9 cellular contexts compared by ENCODE assay signal in the genomic region with DNA sequence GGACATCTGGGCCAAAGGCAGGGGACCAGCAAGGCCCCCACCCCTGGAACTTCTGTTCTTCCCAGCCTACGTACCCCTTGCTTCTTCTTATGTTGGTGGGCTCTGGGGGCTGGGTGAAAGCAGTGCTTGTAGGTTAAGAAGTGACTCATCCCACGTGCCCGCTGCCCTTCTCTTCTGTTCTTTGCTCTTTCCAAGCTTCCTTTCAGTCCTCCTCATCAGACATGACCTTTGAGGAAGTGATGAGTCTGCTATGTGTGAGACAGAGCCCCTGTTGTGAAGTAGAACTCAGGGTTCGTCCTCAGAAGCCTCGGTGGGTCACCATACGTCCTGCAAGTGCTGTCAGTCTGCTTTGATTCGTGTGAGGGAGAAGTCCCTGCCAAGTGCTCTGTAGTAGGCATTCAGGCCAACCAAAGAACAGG. TPM values are rescaled to one million over a fixed set of nuclear protein-coding genes. Genes with fewer than 3 reads are reported as not detected.
A peak's percentile ranks its signal among the peaks of the same experiment; 100 is the strongest.
DNase-seq lines count a peak whose midpoint lies in the region; TF ChIP-seq lines count a peak whose summit lies in the region.
"Had no signal": no experiment of that assay in that cellular context is flagged by ENCODE, and none has a peak within 500 bp of the region (broad histone marks: within the 10 kb centered on the region; RNA-seq: fewer than 3 reads in every experiment).

No MANE protein-coding gene starts in this region.

- TF ChIP-seq CTCF in type B pancreatic cell (conservative IDR thresholded peaks at IDR 0.05) = no peak

- peak overlapping the region; percentile 71 for H3K27ac Mint-ChIP-seq in activated naive CD4-positive, alpha-beta T cell treated with anti-CD3 and anti-CD28 coated beads, Interleukin-2, amount 50 U/mL, for 24 hours
- H3K27ac Mint-ChIP-seq in type B pancreatic cell = peak overlapping the region; percentile 7

- H3K9me3 Mint-ChIP-seq in activated naive CD4-positive, alpha-beta T cell treated with anti-CD3 and anti-CD28 coated beads, Interleukin-2, amount 50 U/mL, for 24 hours = no peaks in the 10 kb centered on the region
- no peaks in the 10 kb centered on the region for H3K9me3 Mint-ChIP-seq in type B pancreatic cell

- peak overlapping the region; percentile 24 for H3K4me3 Mint-ChIP-seq in activated naive CD4-positive, alpha-beta T cell treated with anti-CD3 and anti-CD28 coated beads, Interleukin-2, amount 50 U/mL, for 24 hours
- no peak overlapping the region for H3K4me3 Mint-ChIP-seq in type B pancreatic cell

- no peak for DNase-seq in activated naive CD4-positive, alpha-beta T cell (lab: John Stamatoyannopoulos, UW)
- peak; percentile 42 to 57 for DNase-seq in activated T-cell treated with anti-CD3 and anti-CD28 coated beads, Interleukin-2, amount 50 U/mL, for 48 hours
- DNase-seq in iris pigment epithelial cell (ENCODE audit: low read depth) = peak; percentile 79
- DNase-seq in type B pancreatic cell (ENCODE audit: extremely low spot score, unreplicated experiment) = no peak
- DNase-seq in amniotic stem cell (lab: John Stamatoyannopoulos, UW) = no peak
- DNase-seq in SW480 (ENCODE audit: low spot score) = no peak
- no peak for DNase-seq in NCI-H2107 treated with DMSO at 0.1 percent for 48 hours (lab: John Stamatoyannopoulos, UW; ENCODE audit: unreplicated experiment)
- DNase-seq: heart right ventricle had no signal

- no peaks in the 10 kb centered on the region for H3K27me3 Mint-ChIP-seq in activated naive CD4-positive, alpha-beta T cell treated with anti-CD3 and anti-CD28 coated beads, Interleukin-2, amount 50 U/mL, for 24 hours
- H3K27me3 Mint-ChIP-seq in type B pancreatic cell = no peaks in the 10 kb centered on the region

- H3K4me1 Mint-ChIP-seq in activated naive CD4-positive, alpha-beta T cell treated with anti-CD3 and anti-CD28 coated beads, Interleukin-2, amount 50 U/mL, for 24 hours = peaks cover 83% of the 10 kb centered on the region
- peaks cover 40% of the 10 kb centered on the region for H3K4me1 Mint-ChIP-seq in type B pancreatic cell (ENCODE audit: unreplicated experiment)

- peaks cover 13% of the 10 kb centered on the region for H3K36me3 Mint-ChIP-seq in activated naive CD4-positive, alpha-beta T cell treated with anti-CD3 and anti-CD28 coated beads, Interleukin-2, amount 50 U/mL, for 24 hours
- H3K36me3 Mint-ChIP-seq in type B pancreatic cell = peaks cover 19% of the 10 kb centered on the region

RNA-seq across cellular contexts. Expression of a gene that starts 12.7 kb away (rescaled TPM):
- 90.8 and 121 TPM in 2 replicates for total RNA-seq in type B pancreatic cell (ENCODE audit: low replicate concordance)

RNA-seq across cellular contexts. Expression of a gene that starts 24.5 kb away (rescaled TPM):
- 34.3 and 38.8 TPM in 2 replicates for total RNA-seq in type B pancreatic cell (ENCODE audit: low replicate concordance)

Comparison
In these comparisons a context has a peak if more than half of its experiments do, and no peak if none do; other contexts are left out.
1. DNase-seq: peak in activated T-cell treated with anti-CD3 and anti-CD28 coated beads, Interleukin-2, amount 50 U/mL, for 48 hours (2 of 2) and iris pigment epithelial cell (single experiment); none in activated naive CD4-positive, alpha-beta T cell (0 of 4), type B pancreatic cell (single experiment), amniotic stem cell (single experiment), SW480 (single experiment) and NCI-H2107 treated with DMSO at 0.1 percent for 48 hours (single experiment).